ENCODE assay signal across 8 cellular contexts in genomic region chr7:139133335-139134139, GRCh38. TPM values are rescaled to one million over a fixed set of nuclear protein-coding genes. Genes with fewer than 3 reads are reported as not detected.
DNase-seq lines count a peak whose midpoint lies in the region; ATAC-seq and TF ChIP-seq lines count a peak whose summit lies in the region.

No MANE protein-coding gene starts in this region.

- H3K4me3 ChIP-seq in WERI-Rb-1 (ENCODE audit: low read depth, low read length) (peak overlapping the region; percentile 46), breast epithelium (peak overlapping the region; percentile 49 to 72 (median 56)), skin epidermis (peak overlapping the region; percentile 35 to 58 (median 51))

- no peaks in the 10 kb centered on the region for H3K4me1 ChIP-seq in breast epithelium

- DNase-seq in ACHN: peak; percentile 94
- peak; percentile 88 for DNase-seq in NCI-H2171 treated with DMSO at 0.1 percent for 48 hours (lab: John Stamatoyannopoulos, UW)
- DNase-seq in WERI-Rb-1: peak; percentile 83
- DNase-seq in breast epithelium (ENCODE audit: low spot score in 2 of 2): peak; percentile 63 to 78
- peak; percentile 87 for DNase-seq in iPS-NIHi7 (ENCODE audit: extremely low spot score)

- H3K9me3 ChIP-seq in WERI-Rb-1 (ENCODE audit: severe bottlenecking): no peaks in the 10 kb centered on the region
- no peaks in the 10 kb centered on the region for H3K9me3 ChIP-seq in breast epithelium

- H3K27me3 ChIP-seq in WERI-Rb-1 (ENCODE audit: insufficient read depth, low read depth, severe bottlenecking) (no peaks in the 10 kb centered on the region), breast epithelium (no peaks in the 10 kb centered on the region)

- H3K27ac ChIP-seq in WERI-Rb-1 (peak overlapping the region; percentile 1; the same call in 1 of the 2 replicates), breast epithelium (peak overlapping the region; percentile 27 to 29), skin epidermis (peak overlapping the region in 18 of 21 experiments; percentile 34 to 84 (median 69))

- ATAC-seq in GM18867 (IDR thresholded peaks at IDR 0.05; ENCODE audit: unreplicated experiment) (peak; percentile 97), HG03095 (IDR thresholded peaks at IDR 0.05; ENCODE audit: unreplicated experiment) (peak; percentile 85)

- in situ Hi-C loops in ACHN (cut with HindIII; ENCODE audit: low pct_ligation_motif_present, low pct_unique_long_range_greater_than_20kb, low sequenced_read_pairs): no loop called here

- no peak for TF ChIP-seq POLR2A in breast epithelium (IDR thresholded peaks at IDR 0.05)

- peaks cover 3% of the 10 kb centered on the region; the same call in 1 of the 2 replicates for H3K36me3 ChIP-seq in WERI-Rb-1
- H3K36me3 ChIP-seq in breast epithelium: no peaks in the 10 kb centered on the region

- intact Hi-C loops in breast epithelium (cut with DNase I; ENCODE audit: low total_unique reads): no loop called here

- TF ChIP-seq CTCF in WERI-Rb-1 (IDR thresholded peaks at IDR 0.05; ENCODE audit: low read depth, low read length) (no peak), breast epithelium (IDR thresholded peaks at IDR 0.05) (no peak)

RNA-seq across cellular contexts. Expression of gene ZC3HAV1, which starts 24.0 kb away (rescaled TPM):
- 10 to 100 TPM; 22.1 to 41.3 (median 37.7) TPM for total RNA-seq in breast epithelium

Comparison
In these comparisons a context has a peak if more than half of its experiments do, and no peak if none do; other contexts are left out.
1. Peak in every context shown above with its lines: DNase-seq, ATAC-seq, H3K4me3 ChIP-seq and H3K27ac ChIP-seq.
2. H3K27ac ChIP-seq: peak in every context shown above with its lines; median percentile 69 in skin epidermis; 28 in breast epithelium; 1 in WERI-Rb-1.